In genomic region chr3:42119558-42120355, GRCh38 we compare ENCODE assay signal across 13 cellular contexts. TPM values are rescaled to one million over a fixed set of nuclear protein-coding genes. Genes with fewer than 3 reads are reported as not detected.
DNase-seq lines count a peak whose midpoint lies in the region; ATAC-seq and TF ChIP-seq lines count a peak whose summit lies in the region.
"Had no signal": no experiment of that assay in that cellular context is flagged by ENCODE, and none has a peak within 500 bp of the region (broad histone marks: within the 10 kb centered on the region; RNA-seq: fewer than 3 reads in every experiment).

No MANE protein-coding gene starts in this region.

- H3K9me3 Mint-ChIP-seq in CD14-positive monocyte (no peaks in the 10 kb centered on the region), IgD-negative memory B cell (no peaks in the 10 kb centered on the region)
- H3K9me3 Mint-ChIP-seq: mesothelial cell of epicardium had no signal

- no peak overlapping the region for H2AFZ ChIP-seq in mammary epithelial cell (ENCODE audit: low read depth, low read length)
- H2AFZ ChIP-seq: parathyroid adenoma had no signal

- peaks cover 62% of the 10 kb centered on the region for H3K4me1 Mint-ChIP-seq in CD14-positive monocyte
- peaks cover 41 to 54% (median 54%) of the 10 kb centered on the region in 3 donors for H3K4me1 Mint-ChIP-seq in IgD-negative memory B cell

- peak overlapping the region; percentile 33 to 91 (median 79) for H3K27ac Mint-ChIP-seq in CD14-positive monocyte
- peak overlapping the region in 2 of 3 donors; percentile 39 to 57 for H3K27ac Mint-ChIP-seq in IgD-negative memory B cell
- H3K27ac Mint-ChIP-seq: activated CD4-positive, alpha-beta T cell treated with anti-CD3 and anti-CD28 coated beads for 36 hours had no signal

- WGBS in mammary epithelial cell (ENCODE audit: low coverage, missing lambda C conversion rate), result 93% methylated on average over 7 of the region's 7 CpGs

- H3K4me1 ChIP-seq in mammary epithelial cell (ENCODE audit: insufficient read depth, low read length), result peaks cover 77% of the 10 kb centered on the region

- no peak overlapping the region for H3K4me3 ChIP-seq in mammary epithelial cell (replicated peaks in 1 of 3; ENCODE audit: insufficient read depth in 1 of 3, low read depth in 2 of 3, low read length in 3 of 3)
- H3K4me3 ChIP-seq in H7 (ENCODE audit: insufficient read depth, low read depth, low read length), result no peak overlapping the region
- H3K4me3 ChIP-seq: SJSA1 had no signal

- in situ Hi-C loops in mammary epithelial cell (cut with MboI; ENCODE audit: low sequenced_read_pairs in 2 of 2), result loop anchor here (5.0 to 10.0 kb wide), 2 partner anchors 65 to 68 kb away; no protein-coding TSS in a partner anchor

- H3K27me3 ChIP-seq in mammary epithelial cell (ENCODE audit: insufficient read depth, low read length), result no peaks in the 10 kb centered on the region
- H3K27me3 ChIP-seq in H7 (ENCODE audit: control insufficient read depth, insufficient read depth, low read length), result no peaks in the 10 kb centered on the region
- H3K27me3 ChIP-seq: SJSA1 had no signal

- intact Hi-C loops in CD14-positive monocyte (cut with micrococcal nuclease), result no loop called here
- intact Hi-C loops in mammary epithelial cell (cut with micrococcal nuclease), result loop anchor here (2.0 to 10.0 kb wide), 3 partner anchors 227 to 425 kb away; no protein-coding TSS in a partner anchor

- H3K4me3 Mint-ChIP-seq in CD14-positive monocyte, result peak overlapping the region in 1 of 2 donors; percentile 22
- H3K4me3 Mint-ChIP-seq in IgD-negative memory B cell, result no peak overlapping the region
- H3K4me3 Mint-ChIP-seq: activated CD4-positive, alpha-beta T cell treated with anti-CD3 and anti-CD28 coated beads for 36 hours; mesothelial cell of epicardium had no signal

- BruUV-seq in mammary epithelial cell (replicated peaks; lab: Mats Ljungman, UMichigan), result no TSS peak

- DNase-seq in CD14-positive monocyte (ENCODE audit: low spot score), result no peak
- DNase-seq in mammary epithelial cell, result no peak
- DNase-seq in mesenteric fat pad (ENCODE audit: low spot score), result peak; percentile 88
- DNase-seq in anterior cingulate cortex (lab: John Stamatoyannopoulos, UW), result no peak
- DNase-seq in H7, result no peak
- DNase-seq: NCI-H1930 had no signal

- dilution Hi-C loops in mammary epithelial cell (cut with HindIII; ENCODE audit: low sequenced_read_pairs), result loop anchor here (25.0 kb wide), 1 partner anchor 318 kb away; no protein-coding TSS in a partner anchor

- H3K9me3 ChIP-seq in mammary epithelial cell (replicated peaks; ENCODE audit: insufficient read depth, low read length), result no peaks in the 10 kb centered on the region
- H3K9me3 ChIP-seq: SJSA1 had no signal

- no peak overlapping the region for H3K9ac ChIP-seq in mammary epithelial cell (ENCODE audit: insufficient read depth, low read length)
- H3K9ac ChIP-seq: parathyroid adenoma had no signal

- peaks cover 0 to 4% (median 0%) of the 10 kb centered on the region in 3 donors for H3K27me3 Mint-ChIP-seq in CD14-positive monocyte (ENCODE audit: low read depth in 3 of 3)
- H3K27me3 Mint-ChIP-seq in IgD-negative memory B cell, result peaks cover 2% of the 10 kb centered on the region
- H3K27me3 Mint-ChIP-seq: activated CD4-positive, alpha-beta T cell treated with anti-CD3 and anti-CD28 coated beads for 36 hours had no signal

- TF ChIP-seq CTCF in CD14-positive monocyte (IDR thresholded peaks at IDR 0.05), result no peak
- no peak for TF ChIP-seq CTCF in mammary epithelial cell (conservative IDR thresholded peaks at IDR 0.05 in 1 of 2, IDR thresholded peaks at IDR 0.05 in 1 of 2; ENCODE audit: extremely low read depth in 1 of 2, insufficient read depth in 1 of 2, low read depth in 1 of 2, low read length in 2 of 2)

- no peak overlapping the region for H3K4me2 ChIP-seq in mammary epithelial cell (ENCODE audit: insufficient read depth, low read depth, low read length)

- H3K79me2 ChIP-seq in mammary epithelial cell (ENCODE audit: insufficient read depth, low read length), result peaks cover 66% of the 10 kb centered on the region

- ATAC-seq in HG03439 (IDR thresholded peaks at IDR 0.05; ENCODE audit: unreplicated experiment) (no peak), GM19452 (IDR thresholded peaks at IDR 0.05; ENCODE audit: unreplicated experiment) (no peak)

- no peaks in the 10 kb centered on the region for H3K36me3 ChIP-seq in mammary epithelial cell (ENCODE audit: insufficient read depth, low read length)
- H3K36me3 ChIP-seq in H7 (replicated peaks; ENCODE audit: control insufficient read depth, insufficient read depth, low read length), result no peaks in the 10 kb centered on the region
- H3K36me3 ChIP-seq: SJSA1 had no signal

- H4K20me1 ChIP-seq in mammary epithelial cell (ENCODE audit: insufficient read depth, low read length), result no peaks in the 10 kb centered on the region

- H3K36me3 Mint-ChIP-seq in CD14-positive monocyte, result peaks cover 10 to 20% of the 10 kb centered on the region in 2 donors
- peaks cover 10% of the 10 kb centered on the region for H3K36me3 Mint-ChIP-seq in IgD-negative memory B cell

- CTCF ChIA-PET in mammary epithelial cell (lab: Charles Lee; ENCODE audit: low non-redundant PET), result interaction anchor here (1.3 kb wide), 1 partner anchor 71 kb away, joined by 7 read pairs; no protein-coding TSS in a partner anchor

- peak overlapping the region; percentile 25 for H3K27ac ChIP-seq in mammary epithelial cell (ENCODE audit: insufficient read depth, low read depth, low read length)
- H3K27ac ChIP-seq: parathyroid adenoma, SJSA1 had no signal

RNA-seq across cellular contexts. Expression of gene TRAK1, which starts 28.6 kb away (rescaled TPM):
- polyA plus RNA-seq in CD14-positive monocyte (1 to 10 TPM; 6.6 to 7.0 TPM), IgD-negative memory B cell (24.6 TPM), mammary epithelial cell (36.6 TPM)
- total RNA-seq in mammary epithelial cell (10 to 100 TPM; 64.5 to 67.2 TPM), mesenteric fat pad (38.3 TPM)
- polyA minus RNA-seq in mammary epithelial cell, result 56.6 TPM
- total RNA-seq in H7 (2014; rRNA removed; shearing (Covaris generic)), result 20.6 and 26.9 TPM in 2 replicates
